In the genomic region with DNA sequence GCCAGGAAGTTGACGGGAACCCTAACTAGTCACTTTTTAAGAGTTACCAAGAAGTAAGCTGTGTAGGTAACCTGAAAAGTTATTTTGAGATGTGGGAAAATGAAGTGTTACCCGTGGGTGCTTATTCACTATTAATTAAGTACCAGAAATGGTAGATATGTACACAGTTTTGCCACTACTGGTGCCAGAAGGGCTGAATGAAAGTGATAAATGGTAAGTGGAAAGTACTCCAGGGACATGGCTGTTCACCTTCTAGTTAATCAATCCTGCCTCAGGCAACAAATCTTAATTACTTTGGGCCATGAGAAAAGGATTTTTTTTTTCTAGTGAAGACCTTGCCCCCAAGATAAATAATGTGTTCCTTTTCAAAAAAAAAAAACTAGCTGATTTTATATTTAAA, we compare ENCODE assay signal across 37 cellular contexts. TPM values are rescaled to one million over a fixed set of nuclear protein-coding genes. Genes with fewer than 3 reads are reported as not detected.
DNase-seq lines count a peak whose midpoint lies in the region; ATAC-seq and TF ChIP-seq lines count a peak whose summit lies in the region.
"Had no signal": no experiment of that assay in that cellular context is flagged by ENCODE, and none has a peak within 500 bp of the region (broad histone marks: within the 10 kb centered on the region; RNA-seq: fewer than 3 reads in every experiment).

No MANE protein-coding gene starts in this region.

- H3K4me1 ChIP-seq in GM23248 (ENCODE audit: insufficient read depth), result peaks cover 12% of the 10 kb centered on the region
- peaks cover 0 to 64% (median 4%) of the 10 kb centered on the region in 3 donors for H3K4me1 ChIP-seq in gastroesophageal sphincter
- peaks cover 0 to 33% (median 13%) of the 10 kb centered on the region in 4 donors for H3K4me1 ChIP-seq in stomach
- no peaks in the 10 kb centered on the region for H3K4me1 ChIP-seq in MM.1S (ENCODE audit: low read length)
- H3K4me1 ChIP-seq: breast epithelium, sigmoid colon, thyroid gland, vagina had no signal

- H3K36me3 ChIP-seq in GM23248 (ENCODE audit: low read depth) (no peaks in the 10 kb centered on the region), gastroesophageal sphincter (peaks cover 0 to 11% of the 10 kb centered on the region in 2 donors), stomach (peaks cover 0 to 15% (median 10%) of the 10 kb centered on the region in 4 donors), MM.1S (replicated peaks; ENCODE audit: insufficient read depth, low read length) (no peaks in the 10 kb centered on the region; the same call in 1 of the 2 replicates)
- H3K36me3 ChIP-seq: breast epithelium, neutrophil, sigmoid colon, thyroid gland had no signal

- DNase-seq in GM23248, result no peak
- DNase-seq in NCI-H69 (lab: John Stamatoyannopoulos, UW), result peak; percentile 68
- no peak for DNase-seq in stomach
- DNase-seq in activated CD4-positive, CD25-positive, alpha-beta regulatory T cell treated with anti-CD3 and anti-CD28 coated beads, Interleukin-2, amount 50 U/mL, for 72 hours, result no peak
- no peak for DNase-seq in GDM1 (lab: John Stamatoyannopoulos, UW)
- no peak for DNase-seq in MM.1S
- DNase-seq: activated CD4-positive, alpha-beta T cell treated with anti-CD3 and anti-CD28 coated beads for 1 hour; activated CD8-positive, alpha-beta memory T cell treated with anti-CD3 and anti-CD28 coated beads, Interleukin-2, amount 50 U/mL, for 48 hours; activated CD8-positive, alpha-beta T cell treated with anti-CD3 and anti-CD28 coated beads for 36 hours; amniotic stem cell; C1 segment of cervical spinal cord; effector CD4-positive, alpha-beta T cell; head of caudate nucleus; islet precursor cell; midbrain; naive B cell; NCI-H1105; NCI-H2029; NCI-H748 treated with DMSO at 0.1 percent for 48 hours; Right ventricle myocardium superior; sigmoid colon; stimulated activated CD4-positive, alpha-beta T cell treated with anti-CD3 and anti-CD28 coated beads, Interleukin-12 subunit alpha, Interleukin-12 subunit beta, amount 100 ng/mL, for 4 hours; stimulated activated CD4-positive, alpha-beta T cell treated with anti-CD3 and anti-CD28 coated beads, Interleukin-2, amount 100 ng/mL, for 48 hours; stimulated activated naive CD8-positive, alpha-beta T cell treated with anti-CD3 and anti-CD28 coated beads, Interleukin-15, amount 100 ng/mL, for 72 hours; T-helper 2 cell; thyroid gland had no signal

- 0 out of 2 replicates have a peak, but pooled peaks cover 6% of the 10 kb centered on the region for H3F3A ChIP-seq in GM23248 (ENCODE audit: insufficient read depth)
- no peaks in the 10 kb centered on the region for H3F3A ChIP-seq in MM.1S (ENCODE audit: insufficient read depth, low read length)

- TF ChIP-seq CTCF in gastroesophageal sphincter (IDR thresholded peaks at IDR 0.05) (no peak), stomach (IDR thresholded peaks at IDR 0.05) (no peak), MM.1S (IDR thresholded peaks at IDR 0.05; ENCODE audit: low read length) (no peak)

- H3K4me3 ChIP-seq in GM23248, result no peak overlapping the region
- H3K4me3 ChIP-seq in gastroesophageal sphincter, result no peak overlapping the region
- no peak overlapping the region for H3K4me3 ChIP-seq in stomach
- H3K4me3 ChIP-seq in MM.1S (ENCODE audit: low read length), result no peak overlapping the region
- H3K4me3 ChIP-seq: breast epithelium, sigmoid colon, thyroid gland, vagina had no signal

- H3K79me2 ChIP-seq in GM23248 (ENCODE audit: insufficient read depth) (peaks cover 36% of the 10 kb centered on the region), MM.1S (ENCODE audit: low read length) (peaks cover 62% of the 10 kb centered on the region)

- intact Hi-C loops in stomach (cut with DNase I; ENCODE audit: low total_unique reads), result no loop called here

- peak; percentile 34 for ATAC-seq in gastroesophageal sphincter
- ATAC-seq: activated CD8-positive, alpha-beta T cell treated with anti-CD3 and anti-CD28 coated beads for 36 hours; Panc1; stimulated activated naive CD8-positive, alpha-beta T cell treated with anti-CD3 and anti-CD28 coated beads, Interleukin-15, amount 100 ng/mL, for 72 hours had no signal

- no peaks in the 10 kb centered on the region for H3K9me2 ChIP-seq in GM23248 (ENCODE audit: insufficient read depth)
- no peaks in the 10 kb centered on the region for H3K9me2 ChIP-seq in MM.1S (replicated peaks; ENCODE audit: insufficient read depth, low read length)

- in situ Hi-C loops in GM23248 (cut with MboI), result no loop called here

- no peak overlapping the region for H3K9ac ChIP-seq in GM23248
- H3K9ac ChIP-seq in MM.1S (ENCODE audit: low read length), result no peak overlapping the region

- H3K27ac ChIP-seq in GM23248 (no peak overlapping the region), gastroesophageal sphincter (peak overlapping the region; percentile 30 to 66 (median 59)), stomach (peak overlapping the region in 3 of 5 donors; percentile 16 to 61 (median 42)), MM.1S (ENCODE audit: low read length) (no peak overlapping the region)
- H3K27ac ChIP-seq: breast epithelium, neutrophil, thyroid gland, vagina had no signal

- H4K20me1 ChIP-seq in GM23248 (ENCODE audit: insufficient read depth) (no peaks in the 10 kb centered on the region), MM.1S (ENCODE audit: insufficient read depth, low read length) (no peaks in the 10 kb centered on the region)

- H3K9me3 ChIP-seq in GM23248 (ENCODE audit: low read depth) (no peaks in the 10 kb centered on the region), gastroesophageal sphincter (no peaks in the 10 kb centered on the region), stomach (no peaks in the 10 kb centered on the region), MM.1S (replicated peaks; ENCODE audit: insufficient read depth, low read length) (no peaks in the 10 kb centered on the region)
- H3K9me3 ChIP-seq: breast epithelium, neutrophil, sigmoid colon, thyroid gland, vagina had no signal

- TF ChIP-seq EP300 in gastroesophageal sphincter (IDR thresholded peaks at IDR 0.05) (no peak), stomach (IDR thresholded peaks at IDR 0.05) (no peak)

- 88 to 98% methylated on average over 2 of the region's 2 CpGs for WGBS in GM23248 (ENCODE audit: low coverage in 1 of 2, low lambda C conversion rate in 2 of 2, missing lambda C conversion rate in 2 of 2), 2 experiments
- WGBS in gastroesophageal sphincter (ENCODE audit: low coverage in 1 of 2), 2 donors, result 13 to 14% methylated on average over 1 to 2 of the region's 2 CpGs
- WGBS in stomach, 5 donors, result 49 to 62% (median 57%) methylated on average over 2 of the region's 2 CpGs

- H3K27me3 ChIP-seq in GM23248 (replicated peaks; ENCODE audit: insufficient read depth) (no peaks in the 10 kb centered on the region), gastroesophageal sphincter (no peaks in the 10 kb centered on the region), stomach (no peaks in the 10 kb centered on the region), MM.1S (replicated peaks; ENCODE audit: insufficient read depth, low read length) (no peaks in the 10 kb centered on the region)
- H3K27me3 ChIP-seq: breast epithelium, neutrophil, sigmoid colon, thyroid gland, vagina had no signal

- no peak for TF ChIP-seq POLR2A in gastroesophageal sphincter (IDR thresholded peaks at IDR 0.05)
- no peak for TF ChIP-seq POLR2A in stomach (IDR thresholded peaks at IDR 0.05)

- H2AFZ ChIP-seq in GM23248, result peak overlapping the region; percentile 18; the same call in 1 of the 2 replicates
- no peak overlapping the region for H2AFZ ChIP-seq in MM.1S (ENCODE audit: low read length)

- H3K4me2 ChIP-seq in GM23248 (ENCODE audit: unreplicated experiment) (no peak overlapping the region), MM.1S (ENCODE audit: low read depth, low read length) (no peak overlapping the region)

RNA-seq across cellular contexts. Expression of gene NET1, which starts 15.8 kb away (rescaled TPM):
- 40.2 and 42.9 TPM in 2 replicates for total RNA-seq in GM23248 (2014; rRNA removed; shearing (Covaris generic))
- polyA plus RNA-seq in GM23248 (2016; fragmentation: Nextera tagmentation; extraction: Ambion mirVana) (36.5 and 36.7 TPM in 2 replicates), stomach (100 to 1,000 TPM in 1 of 3 donors, 10 to 100 TPM in 2; 50.2 to 122 (median 89.6) TPM)
- total RNA-seq in gastroesophageal sphincter (100 to 1,000 TPM; 288 to 401 (median 343) TPM), stomach (100 to 1,000 TPM in 1 of 5 donors, 10 to 100 TPM in 4; 60.0 to 246 (median 83.4) TPM)

RNA-seq across cellular contexts. Expression of gene TUBAL3, which starts 23.5 kb away (rescaled TPM):
- total RNA-seq in GM23248 (2014; rRNA removed; shearing (Covaris generic)), result not detected in 2 replicates
- polyA plus RNA-seq in GM23248 (2016; fragmentation: Nextera tagmentation; extraction: Ambion mirVana), result not detected in 2 replicates
- total RNA-seq in gastroesophageal sphincter, result 1 to 10 TPM in 1 of 4 donors, under 1 TPM in 1, not detected in 2; 0.62 to 2.0 TPM
- 10 to 100 TPM in 1 of 5 donors, 1 to 10 TPM in 1, not detected in 3; 1.7 to 11.3 TPM for total RNA-seq in stomach
- under 1 TPM in 2 of 3 donors, not detected in 1; 0.13 to 0.19 TPM for polyA plus RNA-seq in stomach
- total RNA-seq: activated CD8-positive, alpha-beta T cell treated with anti-CD3 and anti-CD28 coated beads for 36 hours; activated T-helper 2 cell treated with anti-CD3 and anti-CD28 coated beads, Interferon-gamma antibody, Interleukin-2, Interleukin-4, amounts not matched to agents 10 μg/mL and 5 μg/mL and 100 μg/mL, durations not matched to agents 14 hours and 24 hours and 36 hours; epithelial cell of proximal tubule; fibroblast of villous mesenchyme; G401; sigmoid colon; vagina had no signal
- polyA plus RNA-seq: IgD-negative memory B cell, liver had no signal

Comparison
In these comparisons a context has a peak if more than half of its experiments do, and no peak if none do; other contexts are left out.
1. H3K27ac ChIP-seq: peak in gastroesophageal sphincter (4 of 4) and stomach (3 of 5); none in GM23248 (single experiment) and MM.1S (single experiment).